1 cellular context compared by ENCODE assay signal in the genomic region with DNA sequence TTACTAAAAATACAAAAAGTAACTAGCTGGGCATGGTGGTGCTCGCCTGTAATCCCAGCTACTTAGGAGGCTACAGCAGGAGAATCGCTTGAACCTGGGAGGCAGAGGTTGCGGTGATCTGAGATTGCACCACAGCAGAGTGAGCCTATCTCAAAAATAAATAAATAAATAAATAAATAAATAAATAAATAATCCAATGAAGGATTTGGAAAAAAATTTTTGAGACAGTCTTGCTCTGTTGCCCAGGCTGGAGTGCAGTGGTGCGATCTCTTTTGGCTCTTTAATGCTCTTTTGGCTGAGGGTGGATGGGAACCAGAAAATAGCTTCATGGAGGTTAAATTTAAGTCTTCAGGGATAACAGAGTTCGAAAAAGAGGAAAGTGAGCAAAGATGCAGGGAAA.
TF ChIP-seq lines count a peak whose summit lies in the region.

No MANE protein-coding gene starts in this region.

TF ChIP-seq in HEK293, 187 proteins besides CTCF, POLR2A, EP300 and RAD21 (continued from another document and continues in another):
- TF ChIP-seq, protein P1, sequence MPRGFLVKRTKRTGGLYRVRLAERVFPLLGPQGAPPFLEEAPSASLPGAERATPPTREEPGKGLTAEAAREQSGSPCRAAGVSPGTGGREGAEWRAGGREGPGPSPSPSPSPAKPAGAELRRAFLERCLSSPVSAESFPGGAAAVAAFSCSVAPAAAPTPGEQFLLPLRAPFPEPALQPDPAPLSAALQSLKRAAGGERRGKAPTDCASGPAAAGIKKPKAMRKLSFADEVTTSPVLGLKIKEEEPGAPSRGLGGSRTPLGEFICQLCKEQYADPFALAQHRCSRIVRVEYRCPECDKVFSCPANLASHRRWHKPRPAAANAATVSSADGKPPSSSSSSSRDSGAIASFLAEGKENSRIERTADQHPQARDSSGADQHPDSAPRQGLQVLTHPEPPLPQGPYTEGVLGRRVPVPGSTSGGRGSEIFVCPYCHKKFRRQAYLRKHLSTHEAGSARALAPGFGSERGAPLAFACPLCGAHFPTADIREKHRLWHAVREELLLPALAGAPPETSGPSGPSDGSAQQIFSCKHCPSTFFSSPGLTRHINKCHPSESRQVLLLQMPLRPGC (tag by site-specific recombination; IDR thresholded peaks at IDR 0.05): no peak
- TF ChIP-seq ZNF654 (tag by site-specific recombination; IDR thresholded peaks at IDR 0.05; ENCODE audit: low read depth) (peak; percentile 50), ZNF16 (tag by site-specific recombination; IDR thresholded peaks at IDR 0.05; ENCODE audit: low read depth) (0 out of 2 replicates have a peak, but pooled peaks have one; percentile 33), ZNF558 (tag by site-specific recombination; IDR thresholded peaks at IDR 0.05) (peak; percentile 89), ZBTB7A (tag by site-specific recombination; IDR thresholded peaks at IDR 0.05; ENCODE audit: low read depth) (no peak), ZNF266 (tag by site-specific recombination; IDR thresholded peaks at IDR 0.05; ENCODE audit: low read depth) (peak; percentile 81), SALL2 (tag by site-specific recombination; IDR thresholded peaks at IDR 0.05; ENCODE audit: borderline replicate concordance) (no peak), ZBTB20 (tag by site-specific recombination; IDR thresholded peaks at IDR 0.05) (no peak), HOXC10 (CRISPR knock-in tag; IDR thresholded peaks at IDR 0.05) (no peak), ZNF23 (tag by site-specific recombination; IDR thresholded peaks at IDR 0.05; ENCODE audit: borderline replicate concordance) (no peak), ZNF600 (tag by site-specific recombination; IDR thresholded peaks at IDR 0.05) (no peak), ZBTB8A (tag by site-specific recombination; IDR thresholded peaks at IDR 0.05) (peak; percentile 85), ZNF112 (tag by site-specific recombination; IDR thresholded peaks at IDR 0.05) (no peak), ZNF747 (tag by site-specific recombination; IDR thresholded peaks at IDR 0.05) (no peak), ZSCAN30 (tag by site-specific recombination; IDR thresholded peaks at IDR 0.05) (no peak), ZNF292 (tag by site-specific recombination; IDR thresholded peaks at IDR 0.05; ENCODE audit: borderline replicate concordance, low read depth) (peak; percentile 61; the same call in 1 of the 2 replicates), ZNF19 (tag by site-specific recombination; IDR thresholded peaks at IDR 0.05; ENCODE audit: low read depth) (0 out of 2 replicates have a peak, but pooled peaks have one; percentile 49), ZNF140 (tag by site-specific recombination; IDR thresholded peaks at IDR 0.05) (peak; percentile 96), ZNF629 (tag by site-specific recombination; IDR thresholded peaks at IDR 0.05) (peak; percentile 70), ZBTB21 (tag by site-specific recombination; IDR thresholded peaks at IDR 0.05) (peak; percentile 42; the same call in 1 of the 2 replicates), ZNF335 (tag by site-specific recombination; conservative IDR thresholded peaks at IDR 0.05) (no peak), ZNF138 (tag by site-specific recombination; IDR thresholded peaks at IDR 0.05; ENCODE audit: borderline replicate concordance) (peak; percentile 83; the same call in 1 of the 2 replicates), ZNF48 (tag by site-specific recombination; IDR thresholded peaks at IDR 0.05) (0 out of 2 replicates have a peak, but pooled peaks have one; percentile 25)
- TF ChIP-seq, protein P2, sequence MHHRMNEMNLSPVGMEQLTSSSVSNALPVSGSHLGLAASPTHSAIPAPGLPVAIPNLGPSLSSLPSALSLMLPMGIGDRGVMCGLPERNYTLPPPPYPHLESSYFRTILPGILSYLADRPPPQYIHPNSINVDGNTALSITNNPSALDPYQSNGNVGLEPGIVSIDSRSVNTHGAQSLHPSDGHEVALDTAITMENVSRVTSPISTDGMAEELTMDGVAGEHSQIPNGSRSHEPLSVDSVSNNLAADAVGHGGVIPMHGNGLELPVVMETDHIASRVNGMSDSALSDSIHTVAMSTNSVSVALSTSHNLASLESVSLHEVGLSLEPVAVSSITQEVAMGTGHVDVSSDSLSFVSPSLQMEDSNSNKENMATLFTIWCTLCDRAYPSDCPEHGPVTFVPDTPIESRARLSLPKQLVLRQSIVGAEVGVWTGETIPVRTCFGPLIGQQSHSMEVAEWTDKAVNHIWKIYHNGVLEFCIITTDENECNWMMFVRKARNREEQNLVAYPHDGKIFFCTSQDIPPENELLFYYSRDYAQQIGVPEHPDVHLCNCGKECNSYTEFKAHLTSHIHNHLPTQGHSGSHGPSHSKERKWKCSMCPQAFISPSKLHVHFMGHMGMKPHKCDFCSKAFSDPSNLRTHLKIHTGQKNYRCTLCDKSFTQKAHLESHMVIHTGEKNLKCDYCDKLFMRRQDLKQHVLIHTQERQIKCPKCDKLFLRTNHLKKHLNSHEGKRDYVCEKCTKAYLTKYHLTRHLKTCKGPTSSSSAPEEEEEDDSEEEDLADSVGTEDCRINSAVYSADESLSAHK (tag by site-specific recombination; IDR thresholded peaks at IDR 0.05): 0 out of 2 replicates have a peak, but pooled peaks have one; percentile 17
- TF ChIP-seq, protein P3, sequence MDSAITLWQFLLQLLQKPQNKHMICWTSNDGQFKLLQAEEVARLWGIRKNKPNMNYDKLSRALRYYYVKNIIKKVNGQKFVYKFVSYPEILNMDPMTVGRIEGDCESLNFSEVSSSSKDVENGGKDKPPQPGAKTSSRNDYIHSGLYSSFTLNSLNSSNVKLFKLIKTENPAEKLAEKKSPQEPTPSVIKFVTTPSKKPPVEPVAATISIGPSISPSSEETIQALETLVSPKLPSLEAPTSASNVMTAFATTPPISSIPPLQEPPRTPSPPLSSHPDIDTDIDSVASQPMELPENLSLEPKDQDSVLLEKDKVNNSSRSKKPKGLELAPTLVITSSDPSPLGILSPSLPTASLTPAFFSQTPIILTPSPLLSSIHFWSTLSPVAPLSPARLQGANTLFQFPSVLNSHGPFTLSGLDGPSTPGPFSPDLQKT (IDR thresholded peaks at IDR 0.05; ENCODE audit: borderline replicate concordance, low read depth, low read length): no peak
- TF ChIP-seq, protein P4, sequence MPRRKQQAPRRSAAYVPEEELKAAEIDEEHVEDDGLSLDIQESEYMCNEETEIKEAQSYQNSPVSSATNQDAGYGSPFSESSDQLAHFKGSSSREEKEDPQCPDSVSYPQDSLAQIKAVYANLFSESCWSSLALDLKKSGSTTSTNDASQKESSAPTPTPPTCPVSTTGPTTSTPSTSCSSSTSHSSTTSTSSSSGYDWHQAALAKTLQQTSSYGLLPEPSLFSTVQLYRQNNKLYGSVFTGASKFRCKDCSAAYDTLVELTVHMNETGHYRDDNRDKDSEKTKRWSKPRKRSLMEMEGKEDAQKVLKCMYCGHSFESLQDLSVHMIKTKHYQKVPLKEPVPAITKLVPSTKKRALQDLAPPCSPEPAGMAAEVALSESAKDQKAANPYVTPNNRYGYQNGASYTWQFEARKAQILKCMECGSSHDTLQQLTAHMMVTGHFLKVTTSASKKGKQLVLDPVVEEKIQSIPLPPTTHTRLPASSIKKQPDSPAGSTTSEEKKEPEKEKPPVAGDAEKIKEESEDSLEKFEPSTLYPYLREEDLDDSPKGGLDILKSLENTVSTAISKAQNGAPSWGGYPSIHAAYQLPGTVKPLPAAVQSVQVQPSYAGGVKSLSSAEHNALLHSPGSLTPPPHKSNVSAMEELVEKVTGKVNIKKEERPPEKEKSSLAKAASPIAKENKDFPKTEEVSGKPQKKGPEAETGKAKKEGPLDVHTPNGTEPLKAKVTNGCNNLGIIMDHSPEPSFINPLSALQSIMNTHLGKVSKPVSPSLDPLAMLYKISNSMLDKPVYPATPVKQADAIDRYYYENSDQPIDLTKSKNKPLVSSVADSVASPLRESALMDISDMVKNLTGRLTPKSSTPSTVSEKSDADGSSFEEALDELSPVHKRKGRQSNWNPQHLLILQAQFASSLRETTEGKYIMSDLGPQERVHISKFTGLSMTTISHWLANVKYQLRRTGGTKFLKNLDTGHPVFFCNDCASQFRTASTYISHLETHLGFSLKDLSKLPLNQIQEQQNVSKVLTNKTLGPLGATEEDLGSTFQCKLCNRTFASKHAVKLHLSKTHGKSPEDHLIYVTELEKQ (tag by site-specific recombination; IDR thresholded peaks at IDR 0.05; ENCODE audit: borderline replicate concordance): no peak; the same call in 1 of the 2 replicates
- TF ChIP-seq, protein P5, sequence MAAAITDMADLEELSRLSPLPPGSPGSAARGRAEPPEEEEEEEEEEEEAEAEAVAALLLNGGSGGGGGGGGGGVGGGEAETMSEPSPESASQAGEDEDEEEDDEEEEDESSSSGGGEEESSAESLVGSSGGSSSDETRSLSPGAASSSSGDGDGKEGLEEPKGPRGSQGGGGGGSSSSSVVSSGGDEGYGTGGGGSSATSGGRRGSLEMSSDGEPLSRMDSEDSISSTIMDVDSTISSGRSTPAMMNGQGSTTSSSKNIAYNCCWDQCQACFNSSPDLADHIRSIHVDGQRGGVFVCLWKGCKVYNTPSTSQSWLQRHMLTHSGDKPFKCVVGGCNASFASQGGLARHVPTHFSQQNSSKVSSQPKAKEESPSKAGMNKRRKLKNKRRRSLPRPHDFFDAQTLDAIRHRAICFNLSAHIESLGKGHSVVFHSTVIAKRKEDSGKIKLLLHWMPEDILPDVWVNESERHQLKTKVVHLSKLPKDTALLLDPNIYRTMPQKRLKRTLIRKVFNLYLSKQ (tag by site-specific recombination; IDR thresholded peaks at IDR 0.05; ENCODE audit: borderline replicate concordance): peak; percentile 39; the same call in 1 of the 2 replicates
- TF ChIP-seq, protein P6, sequence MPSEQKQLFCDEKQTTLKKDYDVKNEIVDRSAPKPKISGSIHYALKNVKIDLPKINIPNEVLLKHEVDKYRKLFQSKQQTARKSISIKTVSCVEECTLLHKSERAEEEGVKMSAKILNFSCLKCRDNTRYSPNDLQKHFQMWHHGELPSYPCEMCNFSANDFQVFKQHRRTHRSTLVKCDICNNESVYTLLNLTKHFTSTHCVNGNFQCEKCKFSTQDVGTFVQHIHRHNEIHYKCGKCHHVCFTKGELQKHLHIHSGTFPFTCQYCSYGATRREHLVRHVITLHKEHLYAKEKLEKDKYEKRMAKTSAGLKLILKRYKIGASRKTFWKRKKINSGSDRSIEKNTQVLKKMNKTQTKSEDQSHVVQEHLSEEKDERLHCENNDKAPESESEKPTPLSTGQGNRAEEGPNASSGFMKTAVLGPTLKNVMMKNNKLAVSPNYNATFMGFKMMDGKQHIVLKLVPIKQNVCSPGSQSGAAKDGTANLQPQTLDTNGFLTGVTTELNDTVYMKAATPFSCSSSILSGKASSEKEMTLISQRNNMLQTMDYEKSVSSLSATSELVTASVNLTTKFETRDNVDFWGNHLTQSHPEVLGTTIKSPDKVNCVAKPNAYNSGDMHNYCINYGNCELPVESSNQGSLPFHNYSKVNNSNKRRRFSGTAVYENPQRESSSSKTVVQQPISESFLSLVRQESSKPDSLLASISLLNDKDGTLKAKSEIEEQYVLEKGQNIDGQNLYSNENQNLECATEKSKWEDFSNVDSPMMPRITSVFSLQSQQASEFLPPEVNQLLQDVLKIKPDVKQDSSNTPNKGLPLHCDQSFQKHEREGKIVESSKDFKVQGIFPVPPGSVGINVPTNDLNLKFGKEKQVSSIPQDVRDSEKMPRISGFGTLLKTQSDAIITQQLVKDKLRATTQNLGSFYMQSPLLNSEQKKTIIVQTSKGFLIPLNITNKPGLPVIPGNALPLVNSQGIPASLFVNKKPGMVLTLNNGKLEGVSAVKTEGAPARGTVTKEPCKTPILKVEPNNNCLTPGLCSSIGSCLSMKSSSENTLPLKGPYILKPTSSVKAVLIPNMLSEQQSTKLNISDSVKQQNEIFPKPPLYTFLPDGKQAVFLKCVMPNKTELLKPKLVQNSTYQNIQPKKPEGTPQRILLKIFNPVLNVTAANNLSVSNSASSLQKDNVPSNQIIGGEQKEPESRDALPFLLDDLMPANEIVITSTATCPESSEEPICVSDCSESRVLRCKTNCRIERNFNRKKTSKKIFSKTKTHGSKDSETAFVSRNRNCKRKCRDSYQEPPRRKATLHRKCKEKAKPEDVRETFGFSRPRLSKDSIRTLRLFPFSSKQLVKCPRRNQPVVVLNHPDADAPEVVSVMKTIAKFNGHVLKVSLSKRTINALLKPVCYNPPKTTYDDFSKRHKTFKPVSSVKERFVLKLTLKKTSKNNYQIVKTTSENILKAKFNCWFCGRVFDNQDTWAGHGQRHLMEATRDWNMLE (tag by site-specific recombination; conservative IDR thresholded peaks at IDR 0.05; ENCODE audit: low read depth): peak; percentile 96
- TF ChIP-seq, protein P7, sequence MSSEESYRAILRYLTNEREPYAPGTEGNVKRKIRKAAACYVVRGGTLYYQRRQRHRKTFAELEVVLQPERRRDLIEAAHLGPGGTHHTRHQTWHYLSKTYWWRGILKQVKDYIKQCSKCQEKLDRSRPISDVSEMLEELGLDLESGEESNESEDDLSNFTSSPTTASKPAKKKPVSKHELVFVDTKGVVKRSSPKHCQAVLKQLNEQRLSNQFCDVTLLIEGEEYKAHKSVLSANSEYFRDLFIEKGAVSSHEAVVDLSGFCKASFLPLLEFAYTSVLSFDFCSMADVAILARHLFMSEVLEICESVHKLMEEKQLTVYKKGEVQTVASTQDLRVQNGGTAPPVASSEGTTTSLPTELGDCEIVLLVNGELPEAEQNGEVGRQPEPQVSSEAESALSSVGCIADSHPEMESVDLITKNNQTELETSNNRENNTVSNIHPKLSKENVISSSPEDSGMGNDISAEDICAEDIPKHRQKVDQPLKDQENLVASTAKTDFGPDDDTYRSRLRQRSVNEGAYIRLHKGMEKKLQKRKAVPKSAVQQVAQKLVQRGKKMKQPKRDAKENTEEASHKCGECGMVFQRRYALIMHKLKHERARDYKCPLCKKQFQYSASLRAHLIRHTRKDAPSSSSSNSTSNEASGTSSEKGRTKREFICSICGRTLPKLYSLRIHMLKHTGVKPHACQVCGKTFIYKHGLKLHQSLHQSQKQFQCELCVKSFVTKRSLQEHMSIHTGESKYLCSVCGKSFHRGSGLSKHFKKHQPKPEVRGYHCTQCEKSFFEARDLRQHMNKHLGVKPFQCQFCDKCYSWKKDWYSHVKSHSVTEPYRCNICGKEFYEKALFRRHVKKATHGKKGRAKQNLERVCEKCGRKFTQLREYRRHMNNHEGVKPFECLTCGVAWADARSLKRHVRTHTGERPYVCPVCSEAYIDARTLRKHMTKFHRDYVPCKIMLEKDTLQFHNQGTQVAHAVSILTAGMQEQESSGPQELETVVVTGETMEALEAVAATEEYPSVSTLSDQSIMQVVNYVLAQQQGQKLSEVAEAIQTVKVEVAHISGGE (tag by site-specific recombination; conservative IDR thresholded peaks at IDR 0.05; ENCODE audit: low read depth): peak; percentile 80
- TF ChIP-seq, protein P8, sequence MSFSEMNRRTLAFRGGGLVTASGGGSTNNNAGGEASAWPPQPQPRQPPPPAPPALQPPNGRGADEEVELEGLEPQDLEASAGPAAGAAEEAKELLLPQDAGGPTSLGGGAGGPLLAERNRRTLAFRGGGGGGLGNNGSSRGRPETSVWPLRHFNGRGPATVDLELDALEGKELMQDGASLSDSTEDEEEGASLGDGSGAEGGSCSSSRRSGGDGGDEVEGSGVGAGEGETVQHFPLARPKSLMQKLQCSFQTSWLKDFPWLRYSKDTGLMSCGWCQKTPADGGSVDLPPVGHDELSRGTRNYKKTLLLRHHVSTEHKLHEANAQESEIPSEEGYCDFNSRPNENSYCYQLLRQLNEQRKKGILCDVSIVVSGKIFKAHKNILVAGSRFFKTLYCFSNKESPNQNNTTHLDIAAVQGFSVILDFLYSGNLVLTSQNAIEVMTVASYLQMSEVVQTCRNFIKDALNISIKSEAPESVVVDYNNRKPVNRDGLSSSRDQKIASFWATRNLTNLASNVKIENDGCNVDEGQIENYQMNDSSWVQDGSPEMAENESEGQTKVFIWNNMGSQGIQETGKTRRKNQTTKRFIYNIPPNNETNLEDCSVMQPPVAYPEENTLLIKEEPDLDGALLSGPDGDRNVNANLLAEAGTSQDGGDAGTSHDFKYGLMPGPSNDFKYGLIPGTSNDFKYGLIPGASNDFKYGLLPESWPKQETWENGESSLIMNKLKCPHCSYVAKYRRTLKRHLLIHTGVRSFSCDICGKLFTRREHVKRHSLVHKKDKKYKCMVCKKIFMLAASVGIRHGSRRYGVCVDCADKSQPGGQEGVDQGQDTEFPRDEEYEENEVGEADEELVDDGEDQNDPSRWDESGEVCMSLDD (tag by site-specific recombination; IDR thresholded peaks at IDR 0.05): no peak
